ENCODE assay signal across 21 cellular contexts in genomic region chr22:27648074-27648473, GRCh38.
"Had no signal": no experiment of that assay in that cellular context is flagged by ENCODE, and none has a peak within 500 bp of the region (broad histone marks: within the 10 kb centered on the region; RNA-seq: fewer than 3 reads in every experiment).

No MANE protein-coding gene starts in this region.

- H3K4me1 Mint-ChIP-seq: memory B cell; natural killer cell; stimulated activated naive CD8-positive, alpha-beta T cell treated with anti-CD3 and anti-CD28 coated beads, Interleukin-15, amount 100 ng/mL, for 72 hours had no signal

- DNase-seq: cortex of kidney; effector memory CD8-positive, alpha-beta T cell; head of caudate nucleus; kidney; natural killer cell; retina; stimulated activated CD4-positive, alpha-beta T cell treated with anti-CD3 and anti-CD28 coated beads, Interleukin-12 subunit alpha, Interleukin-12 subunit beta, amount 100 ng/mL, for 4 hours; stimulated activated CD4-positive, alpha-beta T cell treated with anti-CD3 and anti-CD28 coated beads, Interleukin-1b, Interleukin-23, amount 100 ng/mL, for 48 hours; stimulated activated CD4-positive, alpha-beta T cell treated with anti-CD3 and anti-CD28 coated beads, Interleukin-4, amount 100 ng/mL, for 1 hour; stimulated activated CD8-positive, alpha-beta memory T cell treated with anti-CD3 and anti-CD28 coated beads, Interleukin-4, amount 100 ng/mL, for 48 hours; stimulated activated naive CD4-positive, alpha-beta T cell; stimulated activated naive CD8-positive, alpha-beta T cell treated with anti-CD3 and anti-CD28 coated beads, Interleukin-15, amount 100 ng/mL, for 72 hours; transverse colon; upper lobe of right lung; uterus had no signal

- H3K9ac ChIP-seq: parathyroid adenoma had no signal

- H3K4me3 ChIP-seq: lung, smooth muscle cell, suprapubic skin, transverse colon, upper lobe of right lung, uterus had no signal

- H3K4me3 Mint-ChIP-seq: effector memory CD8-positive, alpha-beta T cell; memory B cell; natural killer cell; stimulated activated naive CD8-positive, alpha-beta T cell treated with anti-CD3 and anti-CD28 coated beads, Interleukin-15, amount 100 ng/mL, for 72 hours had no signal

- H3K36me3 Mint-ChIP-seq: natural killer cell had no signal

- H3K4me2 ChIP-seq: smooth muscle cell had no signal

- H3K4me1 ChIP-seq: parathyroid adenoma, transverse colon, upper lobe of right lung, uterus had no signal

- H3K79me2 ChIP-seq: parathyroid adenoma had no signal

- H3K9me3 Mint-ChIP-seq: natural killer cell had no signal

- H2AFZ ChIP-seq: parathyroid adenoma had no signal

- H3K36me3 ChIP-seq: suprapubic skin, transverse colon, upper lobe of right lung, uterus had no signal

- ATAC-seq: effector memory CD8-positive, alpha-beta T cell; natural killer cell; sciatic nerve; stimulated activated naive CD8-positive, alpha-beta T cell treated with anti-CD3 and anti-CD28 coated beads, Interleukin-15, amount 100 ng/mL, for 72 hours; upper lobe of right lung had no signal

- H3K27ac ChIP-seq: parathyroid adenoma, suprapubic skin, transverse colon, upper lobe of right lung, uterus had no signal

- H3K27ac Mint-ChIP-seq: effector memory CD8-positive, alpha-beta T cell; memory B cell; natural killer cell; stimulated activated naive CD8-positive, alpha-beta T cell treated with anti-CD3 and anti-CD28 coated beads, Interleukin-15, amount 100 ng/mL, for 72 hours had no signal

- H3K27me3 ChIP-seq: transverse colon, upper lobe of right lung, uterus had no signal

- H3K9me3 ChIP-seq: suprapubic skin, transverse colon, upper lobe of right lung, uterus had no signal
